ENCODE assay signal across 8 cellular contexts in genomic region chr22:41940853-41941765, GRCh38. TPM values are rescaled to one million over a fixed set of nuclear protein-coding genes. Genes with fewer than 3 reads are reported as not detected.
DNase-seq lines count a peak whose midpoint lies in the region; ATAC-seq and TF ChIP-seq lines count a peak whose summit lies in the region.

No MANE protein-coding gene starts in this region.

- ATAC-seq in Right ventricle myocardium superior (ENCODE audit: poor library complexity), result peak; percentile 88

- H3K4me3 Mint-ChIP-seq in activated naive CD8-positive, alpha-beta T cell treated with anti-CD3 and anti-CD28 coated beads for 36 hours, result peak overlapping the region; percentile 12
- H3K4me3 Mint-ChIP-seq in progenitor cell of endocrine pancreas (ENCODE audit: low read depth), result no peak overlapping the region
- H3K4me3 Mint-ChIP-seq in type B pancreatic cell, result no peak overlapping the region

- TF ChIP-seq POLR2A in GM19099 (IDR thresholded peaks at IDR 0.05; ENCODE audit: extremely low read depth, insufficient read length, low read depth), result peak; percentile 17

- DNase-seq in Ammon's horn (ENCODE audit: low spot score) (peak; percentile 94), Kasumi-1 (lab: John Stamatoyannopoulos, UW) (peak; percentile 76 to 79), SKM-1 (lab: John Stamatoyannopoulos, UW; ENCODE audit: unreplicated experiment) (peak; percentile 34), Right ventricle myocardium superior (peak; percentile 90), progenitor cell of endocrine pancreas (ENCODE audit: low spot score, unreplicated experiment) (peak; percentile 76), type B pancreatic cell (ENCODE audit: extremely low spot score, unreplicated experiment) (no peak)
- DNase-seq in activated naive CD8-positive, alpha-beta T cell treated with anti-CD3 and anti-CD28 coated beads for 36 hours, result peak; percentile 84

- peak; percentile 86 for TF ChIP-seq CTCF in progenitor cell of endocrine pancreas (IDR thresholded peaks at IDR 0.05; ENCODE audit: unreplicated experiment)
- peak; percentile 92 for TF ChIP-seq CTCF in type B pancreatic cell (conservative IDR thresholded peaks at IDR 0.05)

- peaks cover 70% of the 10 kb centered on the region for H3K36me3 Mint-ChIP-seq in activated naive CD8-positive, alpha-beta T cell treated with anti-CD3 and anti-CD28 coated beads for 36 hours
- H3K36me3 Mint-ChIP-seq in progenitor cell of endocrine pancreas (ENCODE audit: insufficient read depth), result peaks cover 3% of the 10 kb centered on the region
- H3K36me3 Mint-ChIP-seq in type B pancreatic cell, result peaks cover 11% of the 10 kb centered on the region

- H3K27ac Mint-ChIP-seq in activated naive CD8-positive, alpha-beta T cell treated with anti-CD3 and anti-CD28 coated beads for 36 hours, result peak overlapping the region; percentile 96
- H3K27ac Mint-ChIP-seq in progenitor cell of endocrine pancreas (no peak overlapping the region), type B pancreatic cell (peak overlapping the region; percentile 92)

- no peaks in the 10 kb centered on the region for H3K9me3 Mint-ChIP-seq in activated naive CD8-positive, alpha-beta T cell treated with anti-CD3 and anti-CD28 coated beads for 36 hours
- H3K9me3 Mint-ChIP-seq in progenitor cell of endocrine pancreas (ENCODE audit: low read depth) (no peaks in the 10 kb centered on the region), type B pancreatic cell (no peaks in the 10 kb centered on the region)

- no peaks in the 10 kb centered on the region for H3K27me3 Mint-ChIP-seq in activated naive CD8-positive, alpha-beta T cell treated with anti-CD3 and anti-CD28 coated beads for 36 hours
- H3K27me3 Mint-ChIP-seq in progenitor cell of endocrine pancreas, result no peaks in the 10 kb centered on the region
- no peaks in the 10 kb centered on the region for H3K27me3 Mint-ChIP-seq in type B pancreatic cell

- peaks cover 49% of the 10 kb centered on the region for H3K4me1 Mint-ChIP-seq in activated naive CD8-positive, alpha-beta T cell treated with anti-CD3 and anti-CD28 coated beads for 36 hours
- H3K4me1 Mint-ChIP-seq in progenitor cell of endocrine pancreas (ENCODE audit: low read depth) (peaks cover 8% of the 10 kb centered on the region), type B pancreatic cell (ENCODE audit: unreplicated experiment) (peaks cover 26% of the 10 kb centered on the region)

- intact Hi-C loops in Right ventricle myocardium superior (cut with DNase I), result loop anchor here (1.0 to 5.0 kb wide), 3 partner anchors 118 to 244 kb away; partner anchors contain the start of gene MEI1

RNA-seq across cellular contexts. Expression of gene CENPM, which starts 5.8 kb away (rescaled TPM):
- 10 to 100 TPM; 70.5 to 76.5 TPM for total RNA-seq in activated naive CD8-positive, alpha-beta T cell treated with anti-CD3 and anti-CD28 coated beads for 36 hours
- 0.59 TPM for total RNA-seq in Right ventricle myocardium superior
- total RNA-seq in progenitor cell of endocrine pancreas, result 16.4 and 16.9 TPM in 2 replicates
- total RNA-seq in type B pancreatic cell (ENCODE audit: low replicate concordance), result 12.2 and 29.4 TPM in 2 replicates

RNA-seq across cellular contexts. Expression of gene TNFRSF13C, which starts 14.5 kb away (rescaled TPM):
- 1 to 10 TPM; 2.2 to 2.3 TPM for total RNA-seq in activated naive CD8-positive, alpha-beta T cell treated with anti-CD3 and anti-CD28 coated beads for 36 hours
- total RNA-seq in Right ventricle myocardium superior, result 1.2 TPM
- 1.3 and 1.6 TPM in 2 replicates for total RNA-seq in progenitor cell of endocrine pancreas
- 0.79 and 3.4 TPM in 2 replicates for total RNA-seq in type B pancreatic cell (ENCODE audit: low replicate concordance)

RNA-seq across cellular contexts. Expression of gene SHISA8, which starts 26.2 kb away (rescaled TPM):
- total RNA-seq in activated naive CD8-positive, alpha-beta T cell treated with anti-CD3 and anti-CD28 coated beads for 36 hours, result under 1 TPM; 0.56 to 0.68 TPM
- total RNA-seq in Right ventricle myocardium superior (6.4 TPM), progenitor cell of endocrine pancreas (not detected in 2 replicates), type B pancreatic cell (ENCODE audit: low replicate concordance) (0.22 and 0.45 TPM in 2 replicates)

RNA-seq across cellular contexts. Expression of gene SEPTIN3, which starts 28.1 kb away (rescaled TPM):
- under 1 TPM; 0.27 to 0.38 TPM for total RNA-seq in activated naive CD8-positive, alpha-beta T cell treated with anti-CD3 and anti-CD28 coated beads for 36 hours
- total RNA-seq in Right ventricle myocardium superior (0.08 TPM), progenitor cell of endocrine pancreas (24.4 and 25.1 TPM in 2 replicates), type B pancreatic cell (ENCODE audit: low replicate concordance) (3.7 and 16.3 TPM in 2 replicates)
